ENCODE assay signal across 23 cellular contexts in genomic region chr12:50715174-50715573, GRCh38. TPM values are rescaled to one million over a fixed set of nuclear protein-coding genes. Genes with fewer than 3 reads are reported as not detected.
DNase-seq lines count a peak whose midpoint lies in the region; ATAC-seq and TF ChIP-seq lines count a peak whose summit lies in the region.
"Had no signal": no experiment of that assay in that cellular context is flagged by ENCODE, and none has a peak within 500 bp of the region (broad histone marks: within the 10 kb centered on the region; RNA-seq: fewer than 3 reads in every experiment).

No MANE protein-coding gene starts in this region.

- H3K18ac ChIP-seq in trophoblast cell (ENCODE audit: low read length), result no peak overlapping the region

- H3K4me3 ChIP-seq in AG10803 (ENCODE audit: low read length) (no peak overlapping the region), LNCaP clone FGC (ENCODE audit: low read depth, low read length) (no peak overlapping the region), dorsolateral prefrontal cortex (no peak overlapping the region), trophoblast cell (ENCODE audit: low read depth, low read length) (no peak overlapping the region), aorta (ENCODE audit: low read length in 2 of 2) (no peak overlapping the region)
- H3K4me3 ChIP-seq: hepatocyte, SK-N-MC, upper lobe of left lung had no signal

- DNase-seq in AG10803 (ENCODE audit: low read depth), result peak; percentile 24
- DNase-seq in LNCaP clone FGC (ENCODE audit: low read depth), result peak; percentile 60
- DNase-seq in dorsolateral prefrontal cortex, result peak in 1 of 10 donors; percentile 89
- no peak for DNase-seq in trophoblast cell
- no peak for DNase-seq in aorta
- no peak for DNase-seq in hepatic stellate cell (ENCODE audit: low spot score)
- DNase-seq in NCI-H82 (lab: John Stamatoyannopoulos, UW), result no peak
- DNase-seq: activated CD4-positive, alpha-beta T cell treated with anti-CD3 and anti-CD28 coated beads, Interleukin-2, amount 50 U/mL, for 1 hour; activated CD8-positive, alpha-beta memory T cell treated with anti-CD3 and anti-CD28 coated beads, Interleukin-2, amount 50 U/mL, for 4 hours; activated gamma-delta T cell treated with Interleukin-2 at 50 U/mL for 16 hours; DMS53; foreskin keratinocyte; HCEC 1CT; immature natural killer cell; MV-4-11; NCI-H1694; NCI-H526; right cardiac atrium; upper lobe of left lung had no signal

- peak overlapping the region in 32 of 59 donors; percentile 1 to 89 (median 31) for H3K27ac ChIP-seq in dorsolateral prefrontal cortex
- no peak overlapping the region for H3K27ac ChIP-seq in trophoblast cell (ENCODE audit: low read depth, low read length)
- no peak overlapping the region for H3K27ac ChIP-seq in aorta (ENCODE audit: low read depth in 1 of 2, low read length in 2 of 2)
- H3K27ac ChIP-seq: epithelial cell of prostate, foreskin keratinocyte, hepatocyte, KMS-11, upper lobe of left lung had no signal

- no peak overlapping the region for H3K23ac ChIP-seq in trophoblast cell (ENCODE audit: low read length)

- no CpG with 5 or more reads among the region's 2 CpGs for WGBS in trophoblast cell (ENCODE audit: extremely low coverage, insufficient coverage, insufficient read length)
- WGBS in aorta, 2 donors, result 19 to 24% methylated on average over 2 of the region's 2 CpGs

- H2BK12ac ChIP-seq in trophoblast cell (ENCODE audit: low read length), result no peak overlapping the region

- H3K27me3 ChIP-seq in dorsolateral prefrontal cortex (no peaks in the 10 kb centered on the region), trophoblast cell (ENCODE audit: insufficient read depth, low read length) (no peaks in the 10 kb centered on the region), aorta (ENCODE audit: control insufficient read depth in 1 of 2, insufficient read depth in 2 of 2, low read length in 1 of 2) (no peaks in the 10 kb centered on the region)
- H3K27me3 ChIP-seq: foreskin keratinocyte, hepatocyte, upper lobe of left lung had no signal

- H4K8ac ChIP-seq in trophoblast cell (ENCODE audit: low read depth, low read length), result no peak overlapping the region

- H2BK120ac ChIP-seq in trophoblast cell (ENCODE audit: insufficient read depth, low read length, poor library complexity), result no peak overlapping the region

- intact Hi-C loops in dorsolateral prefrontal cortex (cut with DNase I), result no loop called here
- intact Hi-C loops in aorta (cut with DNase I), result no loop called here

- H3K9me3 ChIP-seq in trophoblast cell (ENCODE audit: insufficient read depth, low read depth, low read length) (no peaks in the 10 kb centered on the region), aorta (ENCODE audit: control insufficient read depth, low read length) (no peaks in the 10 kb centered on the region)
- H3K9me3 ChIP-seq: upper lobe of left lung had no signal

- no peak overlapping the region for H3K14ac ChIP-seq in trophoblast cell (ENCODE audit: low read length)

- H3K4ac ChIP-seq in trophoblast cell (ENCODE audit: low read depth, low read length), result peak overlapping the region; percentile 30

- H3K36me3 ChIP-seq in trophoblast cell (ENCODE audit: control insufficient read depth in 1 of 2, insufficient read depth in 2 of 2, low read length in 2 of 2), result peaks cover 33 to 37% of the 10 kb centered on the region in 2 experiments
- H3K36me3 ChIP-seq in aorta (ENCODE audit: control insufficient read depth in 1 of 2, insufficient read depth in 2 of 2, low read length in 1 of 2), result peaks cover 2 to 3% of the 10 kb centered on the region in 2 donors

- H3K79me1 ChIP-seq in trophoblast cell (ENCODE audit: low read length), result no peaks in the 10 kb centered on the region

- no peak overlapping the region for H3K9ac ChIP-seq in trophoblast cell (ENCODE audit: low read length)
- H3K9ac ChIP-seq: KMS-11 had no signal

- H2BK5ac ChIP-seq in trophoblast cell (ENCODE audit: low read depth, low read length, poor library complexity), result no peak overlapping the region

- no peak overlapping the region for H4K91ac ChIP-seq in trophoblast cell (ENCODE audit: low read depth, low read length)

- TF ChIP-seq CTCF in AG10803 (conservative IDR thresholded peaks at IDR 0.05; ENCODE audit: low read length) (no peak), LNCaP clone FGC (IDR thresholded peaks at IDR 0.05; ENCODE audit: control insufficient read depth, extremely low read depth, insufficient read depth) (no peak), dorsolateral prefrontal cortex (IDR thresholded peaks at IDR 0.05 in 54 of 56, conservative IDR thresholded peaks at IDR 0.05 in 2 of 56; ENCODE audit: low read depth in 1 of 56, partially characterized antibody in 56 of 56) (no peak)

- H3K79me2 ChIP-seq in trophoblast cell (ENCODE audit: control insufficient read depth, insufficient read depth, low read length, poor library complexity), result no peaks in the 10 kb centered on the region
- H3K79me2 ChIP-seq: hepatocyte had no signal

- H2AFZ ChIP-seq in trophoblast cell (ENCODE audit: insufficient read depth, low read length, poor library complexity), result no peak overlapping the region
- H2AFZ ChIP-seq: hepatocyte had no signal

- H2AK5ac ChIP-seq in trophoblast cell (ENCODE audit: low read length), result no peak overlapping the region

- H3K4me1 ChIP-seq in trophoblast cell (ENCODE audit: control insufficient read depth in 1 of 2, insufficient read depth in 2 of 2, low read length in 2 of 2), result no peaks in the 10 kb centered on the region
- H3K4me1 ChIP-seq in aorta (ENCODE audit: control insufficient read depth in 1 of 2, insufficient read depth in 2 of 2, low read length in 2 of 2), result no peaks in the 10 kb centered on the region
- H3K4me1 ChIP-seq: foreskin keratinocyte, upper lobe of left lung had no signal

- no peak overlapping the region for H3K4me2 ChIP-seq in trophoblast cell (ENCODE audit: low read length)
- H3K4me2 ChIP-seq: hepatocyte, KMS-11 had no signal

- H4K12ac ChIP-seq in trophoblast cell (ENCODE audit: low read depth, low read length), result no peak overlapping the region

- ATAC-seq in aorta (ENCODE audit: low FRiP score), result no peak
- ATAC-seq: foreskin keratinocyte, right cardiac atrium had no signal

RNA-seq across cellular contexts. Expression of gene ATF1, which starts 48.7 kb away (rescaled TPM):
- total RNA-seq in dorsolateral prefrontal cortex (10 to 100 TPM; 11.9 to 34.8 (median 20.5) TPM), aorta (10 to 100 TPM; 30.9 to 39.0 TPM)
- polyA plus RNA-seq in trophoblast cell (2013), result 34.6 and 36.5 TPM in 2 replicates
- 10 to 100 TPM; 10.8 to 22.5 TPM for polyA plus RNA-seq in aorta

Comparison
In these comparisons a context has a peak if more than half of its experiments do, and no peak if none do; other contexts are left out.
1. DNase-seq: peak in AG10803 (single experiment) and LNCaP clone FGC (single experiment); none in trophoblast cell (0 of 2), aorta (0 of 2), hepatic stellate cell (single experiment) and NCI-H82 (single experiment).
2. H3K27ac ChIP-seq: peak in dorsolateral prefrontal cortex (32 of 59); none in trophoblast cell (single experiment) and aorta (0 of 2).